In genomic region chr12:69173358-69173757, GRCh38 we compare ENCODE assay signal across 1 cellular context.
TF ChIP-seq lines count a peak whose summit lies in the region.

No MANE protein-coding gene starts in this region.

TF ChIP-seq in K562, 482 proteins besides CTCF, POLR2A, EP300 and RAD21 (continued from another document):
- TF ChIP-seq, protein P1, sequence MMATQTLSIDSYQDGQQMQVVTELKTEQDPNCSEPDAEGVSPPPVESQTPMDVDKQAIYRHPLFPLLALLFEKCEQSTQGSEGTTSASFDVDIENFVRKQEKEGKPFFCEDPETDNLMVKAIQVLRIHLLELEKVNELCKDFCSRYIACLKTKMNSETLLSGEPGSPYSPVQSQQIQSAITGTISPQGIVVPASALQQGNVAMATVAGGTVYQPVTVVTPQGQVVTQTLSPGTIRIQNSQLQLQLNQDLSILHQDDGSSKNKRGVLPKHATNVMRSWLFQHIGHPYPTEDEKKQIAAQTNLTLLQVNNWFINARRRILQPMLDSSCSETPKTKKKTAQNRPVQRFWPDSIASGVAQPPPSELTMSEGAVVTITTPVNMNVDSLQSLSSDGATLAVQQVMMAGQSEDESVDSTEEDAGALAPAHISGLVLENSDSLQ (IDR thresholded peaks at IDR 0.05): peak; percentile 25; the same call in 1 of the 2 replicates
- TF ChIP-seq MEIS2 (IDR thresholded peaks at IDR 0.05; ENCODE audit: partially characterized antibody) (peak; percentile 17), XRCC5 (IDR thresholded peaks at IDR 0.05; ENCODE audit: low read depth, low read length) (no peak), RNF219 (CRISPR knock-in tag; IDR thresholded peaks at IDR 0.05) (no peak), ZNF431 (CRISPR knock-in tag; IDR thresholded peaks at IDR 0.05) (no peak), CTCFL (IDR thresholded peaks at IDR 0.05; ENCODE audit: borderline replicate concordance, insufficient read depth, low read depth, low read length, poor library complexity, severe bottlenecking) (no peak), ZNF696 (CRISPR knock-in tag; conservative IDR thresholded peaks at IDR 0.05) (no peak), TOE1 (IDR thresholded peaks at IDR 0.05; ENCODE audit: borderline replicate concordance) (no peak), TOE1 (CRISPR knock-in tag; IDR thresholded peaks at IDR 0.05; ENCODE audit: borderline replicate concordance, low read depth) (no peak), POLR2G (IDR thresholded peaks at IDR 0.05; ENCODE audit: low read depth, low read length) (no peak), RBFOX2 (IDR thresholded peaks at IDR 0.05; ENCODE audit: low read depth, low read length) (no peak), NCOA6 (IDR thresholded peaks at IDR 0.05) (no peak), ETV1 (tag; conservative IDR thresholded peaks at IDR 0.05; ENCODE audit: low read depth) (no peak)
- TF ChIP-seq, protein P2, sequence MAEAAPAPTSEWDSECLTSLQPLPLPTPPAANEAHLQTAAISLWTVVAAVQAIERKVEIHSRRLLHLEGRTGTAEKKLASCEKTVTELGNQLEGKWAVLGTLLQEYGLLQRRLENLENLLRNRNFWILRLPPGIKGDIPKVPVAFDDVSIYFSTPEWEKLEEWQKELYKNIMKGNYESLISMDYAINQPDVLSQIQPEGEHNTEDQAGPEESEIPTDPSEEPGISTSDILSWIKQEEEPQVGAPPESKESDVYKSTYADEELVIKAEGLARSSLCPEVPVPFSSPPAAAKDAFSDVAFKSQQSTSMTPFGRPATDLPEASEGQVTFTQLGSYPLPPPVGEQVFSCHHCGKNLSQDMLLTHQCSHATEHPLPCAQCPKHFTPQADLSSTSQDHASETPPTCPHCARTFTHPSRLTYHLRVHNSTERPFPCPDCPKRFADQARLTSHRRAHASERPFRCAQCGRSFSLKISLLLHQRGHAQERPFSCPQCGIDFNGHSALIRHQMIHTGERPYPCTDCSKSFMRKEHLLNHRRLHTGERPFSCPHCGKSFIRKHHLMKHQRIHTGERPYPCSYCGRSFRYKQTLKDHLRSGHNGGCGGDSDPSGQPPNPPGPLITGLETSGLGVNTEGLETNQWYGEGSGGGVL (CRISPR knock-in tag; IDR thresholded peaks at IDR 0.05): no peak
- TF ChIP-seq, protein P3, sequence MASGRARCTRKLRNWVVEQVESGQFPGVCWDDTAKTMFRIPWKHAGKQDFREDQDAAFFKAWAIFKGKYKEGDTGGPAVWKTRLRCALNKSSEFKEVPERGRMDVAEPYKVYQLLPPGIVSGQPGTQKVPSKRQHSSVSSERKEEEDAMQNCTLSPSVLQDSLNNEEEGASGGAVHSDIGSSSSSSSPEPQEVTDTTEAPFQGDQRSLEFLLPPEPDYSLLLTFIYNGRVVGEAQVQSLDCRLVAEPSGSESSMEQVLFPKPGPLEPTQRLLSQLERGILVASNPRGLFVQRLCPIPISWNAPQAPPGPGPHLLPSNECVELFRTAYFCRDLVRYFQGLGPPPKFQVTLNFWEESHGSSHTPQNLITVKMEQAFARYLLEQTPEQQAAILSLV (tag; IDR thresholded peaks at IDR 0.05): no peak
- TF ChIP-seq, protein P4, sequence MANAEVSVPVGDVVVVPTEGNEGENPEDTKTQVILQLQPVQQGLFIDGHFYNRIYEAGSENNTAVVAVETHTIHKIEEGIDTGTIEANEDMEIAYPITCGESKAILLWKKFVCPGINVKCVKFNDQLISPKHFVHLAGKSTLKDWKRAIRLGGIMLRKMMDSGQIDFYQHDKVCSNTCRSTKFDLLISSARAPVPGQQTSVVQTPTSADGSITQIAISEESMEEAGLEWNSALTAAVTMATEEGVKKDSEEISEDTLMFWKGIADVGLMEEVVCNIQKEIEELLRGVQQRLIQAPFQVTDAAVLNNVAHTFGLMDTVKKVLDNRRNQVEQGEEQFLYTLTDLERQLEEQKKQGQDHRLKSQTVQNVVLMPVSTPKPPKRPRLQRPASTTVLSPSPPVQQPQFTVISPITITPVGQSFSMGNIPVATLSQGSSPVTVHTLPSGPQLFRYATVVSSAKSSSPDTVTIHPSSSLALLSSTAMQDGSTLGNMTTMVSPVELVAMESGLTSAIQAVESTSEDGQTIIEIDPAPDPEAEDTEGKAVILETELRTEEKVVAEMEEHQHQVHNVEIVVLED (CRISPR knock-in tag; IDR thresholded peaks at IDR 0.05): no peak
